ENCODE assay signal across 1 cellular context in genomic region chr18:32003822-32004221, GRCh38. TPM values are rescaled to one million over a fixed set of nuclear protein-coding genes. Genes with fewer than 3 reads are reported as not detected.
"Had no signal": no experiment of that assay in that cellular context is flagged by ENCODE, and none has a peak within 500 bp of the region (broad histone marks: within the 10 kb centered on the region; RNA-seq: fewer than 3 reads in every experiment).

No MANE protein-coding gene starts in this region.

RNA-seq across cellular contexts. Expression of gene RNF125, which starts 14.8 kb away (rescaled TPM):
- polyA plus RNA-seq: smooth muscle cell had no signal
